In the genomic region with DNA sequence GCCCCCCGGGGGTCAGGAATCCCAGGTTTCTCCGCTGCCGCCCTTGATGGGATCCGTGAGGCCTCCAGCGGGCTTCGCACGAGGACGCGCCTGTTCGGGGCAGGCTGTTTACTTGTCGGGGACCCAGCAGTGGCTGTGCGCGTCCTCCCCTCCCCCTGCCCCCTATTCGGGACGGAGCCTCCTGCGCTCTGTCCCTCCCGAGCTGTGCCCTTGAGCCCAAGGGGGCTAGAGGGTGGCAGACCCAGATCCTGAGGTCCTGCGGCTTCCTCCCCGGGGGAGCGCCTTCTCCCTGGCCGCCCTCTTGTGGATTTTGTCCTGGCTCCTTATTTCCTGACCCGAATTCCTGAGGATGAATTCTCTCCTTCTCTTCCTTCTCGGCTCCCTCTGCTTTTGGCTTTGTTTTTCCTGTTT, we compare ENCODE assay signal across 9 cellular contexts. TPM values are rescaled to one million over a fixed set of nuclear protein-coding genes. Genes with fewer than 3 reads are reported as not detected.
A peak's percentile ranks its signal among the peaks of the same experiment; 100 is the strongest.
DNase-seq lines count a peak whose midpoint lies in the region; ATAC-seq, FAIRE-seq and TF ChIP-seq lines count a peak whose summit lies in the region.
"Had no signal": no experiment of that assay in that cellular context is flagged by ENCODE, and none has a peak within 500 bp of the region (broad histone marks: within the 10 kb centered on the region; RNA-seq: fewer than 3 reads in every experiment).

No MANE protein-coding gene starts in this region.

- dilution Hi-C loops in keratinocyte (cut with MboI; ENCODE audit: extremely low pct_ligation_motif_present, low sequenced_read_pairs), result no loop called here

- POLR2A ChIA-PET in HEK293T (lab: Yijun Ruan, JAX), result no interaction called here
- POLR2A ChIA-PET in K562 (lab: Yijun Ruan, JAX), result interaction anchor here (1.1 kb wide), 1 partner anchor 69 kb away, joined by 3 read pairs; no protein-coding TSS in a partner anchor

- H3K9ac ChIP-seq in K562 (ENCODE audit: insufficient read depth in 1 of 2, low read depth in 2 of 2, low read length in 2 of 2) (peak overlapping the region; percentile 39 to 92; a peak in 3 of 4 replicates), keratinocyte (ENCODE audit: control insufficient read depth, extremely low read depth, insufficient read depth, low read length) (peak overlapping the region; percentile 76)

- TF ChIP-seq CTCF in K562 (IDR thresholded peaks at IDR 0.05 in 2 of 3, conservative IDR thresholded peaks at IDR 0.05 in 1 of 3; ENCODE audit: insufficient read depth in 2 of 3, low read depth in 1 of 3, low read length in 3 of 3) (peak; percentile 2 to 18 (median 8); a peak in 2 of 6 replicates), keratinocyte (optimal IDR thresholded peaks at IDR 0.05 in 1 of 3, IDR thresholded peaks at IDR 0.05 in 1 of 3, conservative IDR thresholded peaks at IDR 0.05 in 1 of 3; ENCODE audit: extremely low read depth in 1 of 3, insufficient read depth in 2 of 3, low read length in 3 of 3) (peak in 2 of 3 experiments; percentile 14 to 16)

- no peak for TF ChIP-seq POLR2A in K562 (conservative IDR thresholded peaks at IDR 0.05)

- H3K36me3 ChIP-seq in K562 (ENCODE audit: control insufficient read depth, insufficient read depth, low read length), result no peaks in the 10 kb centered on the region; the same call in 2 of the 3 replicates
- peaks cover 3 to 5% of the 10 kb centered on the region in 2 experiments for H3K36me3 ChIP-seq in keratinocyte (ENCODE audit: control insufficient read depth in 2 of 2, extremely low read depth in 1 of 2, insufficient read depth in 2 of 2, low read length in 2 of 2)

- intact Hi-C loops in K562 (cut with micrococcal nuclease), result loop anchor here (5.0 kb wide), 1 partner anchor 63 kb away; no protein-coding TSS in a partner anchor

- H3K4me2 ChIP-seq in K562 (ENCODE audit: insufficient read depth, low read length) (peak overlapping the region; percentile 80), keratinocyte (ENCODE audit: control insufficient read depth, extremely low read depth, insufficient read depth, low read depth, low read length) (peak overlapping the region; percentile 85)

- no peaks in the 10 kb centered on the region for H3K27me3 ChIP-seq in K562 (ENCODE audit: control insufficient read depth in 2 of 2, insufficient read depth in 2 of 2, low read length in 2 of 2)
- no peaks in the 10 kb centered on the region for H3K27me3 ChIP-seq in keratinocyte (ENCODE audit: control insufficient read depth, extremely low read depth, insufficient read depth, low read length)

- ATAC-seq in K562, result peak; percentile 24
- no peak for ATAC-seq in HG03439 (IDR thresholded peaks at IDR 0.05; ENCODE audit: unreplicated experiment)

- H3K4me1 Mint-ChIP-seq in stimulated activated naive CD8-positive, alpha-beta T cell treated with anti-CD3 and anti-CD28 coated beads, Interleukin-15, Interleukin-2, amounts not matched to agents 100 ng/mL and 50 ng/mL, for 24 hours (ENCODE audit: low read depth), result peaks cover 85% of the 10 kb centered on the region

- H3K4me1 ChIP-seq in K562 (replicated peaks in 1 of 2; ENCODE audit: control insufficient read depth in 2 of 2, insufficient read depth in 2 of 2, low read length in 2 of 2) (peaks cover 31 to 39% of the 10 kb centered on the region in 2 experiments), keratinocyte (ENCODE audit: control insufficient read depth, extremely low read depth, insufficient read depth, low read length) (peaks cover 44% of the 10 kb centered on the region)

- peaks cover 12% of the 10 kb centered on the region; the same call in 2 of the 3 replicates for H3K79me2 ChIP-seq in K562 (ENCODE audit: control insufficient read depth, insufficient read depth, low read length)
- peaks cover 3% of the 10 kb centered on the region for H3K79me2 ChIP-seq in keratinocyte (ENCODE audit: control insufficient read depth, insufficient read depth, low read length)

- CTCF ChIA-PET in HEK293T (lab: Yijun Ruan, JAX), result interaction anchor here (0.5 to 0.6 kb wide), 2 partner anchors 23 to 259 kb away, joined by 3 to 4 read pairs; no protein-coding TSS in a partner anchor
- CTCF ChIA-PET in K562 (lab: Yijun Ruan, JAX; ENCODE audit: low intra/inter-chr PET ratio), result no interaction called here

- FAIRE-seq in K562 (lab: Jason Lieb, UNC), result no peak
- no peak for FAIRE-seq in keratinocyte (lab: Jason Lieb, UNC)
- FAIRE-seq in frontal cortex (lab: Jason Lieb, UNC), result no peak
- FAIRE-seq: endometrium had no signal

- WGBS in K562 (ENCODE audit: insufficient coverage, low coverage, missing lambda C conversion rate), result 16% methylated on average over 14 of the region's 23 CpGs

- H3K27me3 Mint-ChIP-seq in stimulated activated naive CD8-positive, alpha-beta T cell treated with anti-CD3 and anti-CD28 coated beads, Interleukin-15, Interleukin-2, amounts not matched to agents 100 ng/mL and 50 ng/mL, for 24 hours, result no peaks in the 10 kb centered on the region

- in situ Hi-C loops in ACHN (cut with HindIII; ENCODE audit: low pct_ligation_motif_present, low pct_unique_long_range_greater_than_20kb, low sequenced_read_pairs) (no loop called here), K562 (cut with MboI) (no loop called here)

- peak overlapping the region; percentile 82 for H3K4me3 Mint-ChIP-seq in stimulated activated naive CD8-positive, alpha-beta T cell treated with anti-CD3 and anti-CD28 coated beads, Interleukin-15, Interleukin-2, amounts not matched to agents 100 ng/mL and 50 ng/mL, for 24 hours

- BruUV-seq in K562 (replicated peaks; lab: Mats Ljungman, UMichigan), result no TSS peak

- H4K20me1 ChIP-seq in K562 (replicated peaks; ENCODE audit: control insufficient read depth, insufficient read depth, low read length) (no peaks in the 10 kb centered on the region), keratinocyte (ENCODE audit: control insufficient read depth, extremely low read depth, insufficient read depth, low read length) (no peaks in the 10 kb centered on the region)

- H3K9me3 Mint-ChIP-seq in stimulated activated naive CD8-positive, alpha-beta T cell treated with anti-CD3 and anti-CD28 coated beads, Interleukin-15, Interleukin-2, amounts not matched to agents 100 ng/mL and 50 ng/mL, for 24 hours, result no peaks in the 10 kb centered on the region

- H3K9me1 ChIP-seq in K562 (ENCODE audit: control insufficient read depth, insufficient read depth, low read length), result no peaks in the 10 kb centered on the region
- H3K9me1 ChIP-seq in keratinocyte (ENCODE audit: control insufficient read depth, extremely low read depth, insufficient read depth, low read length), result no peaks in the 10 kb centered on the region

- H3K36me3 Mint-ChIP-seq in stimulated activated naive CD8-positive, alpha-beta T cell treated with anti-CD3 and anti-CD28 coated beads, Interleukin-15, Interleukin-2, amounts not matched to agents 100 ng/mL and 50 ng/mL, for 24 hours (ENCODE audit: low read depth), result peaks cover 41% of the 10 kb centered on the region

- peak overlapping the region; percentile 85 for H2AFZ ChIP-seq in K562 (ENCODE audit: low read depth, low read length)
- H2AFZ ChIP-seq in keratinocyte (ENCODE audit: control insufficient read depth, low read length), result no peak overlapping the region

- TF ChIP-seq EP300 in K562 (IDR thresholded peaks at IDR 0.05; ENCODE audit: low read length), result no peak

- peak in 1 of 2 experiments; percentile 41; a peak in 2 of 4 replicates for TF ChIP-seq RAD21 in K562 (CRISPR knock-in tag; conservative IDR thresholded peaks at IDR 0.05 in 1 of 2, IDR thresholded peaks at IDR 0.05 in 1 of 2)

- H3K27ac ChIP-seq in K562 (ENCODE audit: extremely low read depth, low read depth, low read length) (no peak overlapping the region), keratinocyte (ENCODE audit: control insufficient read depth, insufficient read depth, low read length) (peak overlapping the region; percentile 23)

- DNase-seq in ACHN (peak; percentile 38), HEK293T (ENCODE audit: extremely low spot score) (peak; percentile 26), K562 (ENCODE audit: extremely low read depth in 1 of 4, low spot score in 3 of 4) (peak; percentile 46 to 58 (median 56)), keratinocyte (ENCODE audit: low read depth, low spot score) (no peak), NCI-H128 (lab: John Stamatoyannopoulos, UW; ENCODE audit: unreplicated experiment) (no peak), frontal cortex (ENCODE audit: low spot score in 2 of 2) (no peak)

- H3K27ac Mint-ChIP-seq in stimulated activated naive CD8-positive, alpha-beta T cell treated with anti-CD3 and anti-CD28 coated beads, Interleukin-15, Interleukin-2, amounts not matched to agents 100 ng/mL and 50 ng/mL, for 24 hours, result peak overlapping the region; percentile 91

- peak overlapping the region; percentile 48 for H3K4me3 ChIP-seq in K562
- H3K4me3 ChIP-seq in keratinocyte (ENCODE audit: control insufficient read depth in 2 of 3, extremely low read depth in 1 of 3, insufficient read depth in 2 of 3, low read depth in 1 of 3, low read length in 3 of 3), result peak overlapping the region; percentile 54 to 69 (median 55)

- H3K9me3 ChIP-seq in K562 (replicated peaks; ENCODE audit: control insufficient read depth, insufficient read depth, low read depth, low read length), result no peaks in the 10 kb centered on the region
- no peaks in the 10 kb centered on the region for H3K9me3 ChIP-seq in keratinocyte (ENCODE audit: control insufficient read depth, low read depth, low read length)

RNA-seq across cellular contexts. Expression of gene PIK3CD, which starts 38.4 kb away (rescaled TPM):
- 17.5 and 44.3 TPM in 2 replicates for total RNA-seq in K562 (2011; cell fraction: chromatin; rRNA removed; ENCODE audit: low replicate concordance)
- 32.4 and 33.3 TPM in 2 replicates for total RNA-seq in K562 (2011; cell fraction: nucleolus; rRNA removed)
- total RNA-seq in K562 (2011; cell fraction: nucleoplasm; rRNA removed), result 16.6 and 20.1 TPM in 2 replicates
- total RNA-seq in K562 (2014; rRNA removed) (7.4 and 15.2 TPM in 2 replicates), K562 (2014; rRNA removed; fragmentation: Illumina TruSeq; extraction: Trizol) (4.4 and 5.1 TPM in 2 replicates), K562 (2015; rRNA removed; fragmentation: Illumina TruSeq; extraction: Trizol) (7.2 and 8.2 TPM in 2 replicates), K562 (2021) (19.5 and 20.8 TPM in 2 replicates), frontal cortex (10.6 TPM)
- polyA plus RNA-seq in K562 (2011; rRNA removed) (5.6 and 14.8 TPM in 2 replicates), K562 (2014; fragmentation: Illumina TruSeq; extraction: Trizol) (9.5 and 12.5 TPM in 2 replicates), K562 (2014; fragmentation: Nextera tagmentation; extraction: Ambion mirVana) (1 to 10 TPM; 1.8 to 2.0 TPM), K562 (2014; rRNA removed) (10.8 and 11.1 TPM in 2 replicates), keratinocyte (7.7 to 15.5 TPM (median 7.8 TPM) in 3 replicates)
- polyA plus RNA-seq in K562 (2011; cell fraction: cytosol; rRNA removed), result 8.3 and 11.4 TPM in 2 replicates
- polyA plus RNA-seq in K562 (2011; cell fraction: nucleus; rRNA removed), result 24.4 and 38.0 TPM in 2 replicates
- polyA plus RNA-seq in K562 (2012), result 11.3 and 21.5 TPM in 2 replicates
- polyA minus RNA-seq in K562 (2011; rRNA and poly(A)+ RNA removed), result 5.2 and 8.9 TPM in 2 replicates
- polyA minus RNA-seq in K562 (2011; cell fraction: cytosol; rRNA and poly(A)+ RNA removed), result 7.1 and 15.0 TPM in 2 replicates
- polyA minus RNA-seq in K562 (2011; cell fraction: nucleus; rRNA and poly(A)+ RNA removed), result 12.5 and 24.8 TPM in 2 replicates
- polyA plus RNA-seq in keratinocyte (2011; ENCODE audit: low read depth), result 1.2 TPM
- 7.7 and 10.8 TPM in 2 replicates for polyA plus RNA-seq in keratinocyte (2011; cell fraction: cytosol; rRNA removed)
- 24.5 and 30.3 TPM in 2 replicates for polyA plus RNA-seq in keratinocyte (2011; cell fraction: nucleus; rRNA removed)
- polyA plus RNA-seq in keratinocyte (2012; ENCODE audit: low replicate concordance), result 2.4 and 21.2 TPM in 2 replicates
- polyA minus RNA-seq in keratinocyte, result 14.6 to 62.9 TPM (median 19.9 TPM) in 3 replicates
- polyA minus RNA-seq in keratinocyte (2011; cell fraction: cytosol; rRNA and poly(A)+ RNA removed), result 14.8 TPM
- 18.0 and 21.2 TPM in 2 replicates for polyA minus RNA-seq in keratinocyte (2011; cell fraction: nucleus; rRNA and poly(A)+ RNA removed)

Comparison
In these comparisons a context has a peak if more than half of its experiments do, and no peak if none do; other contexts are left out.
1. DNase-seq: peak in ACHN (single experiment), HEK293T (single experiment) and K562 (4 of 4); none in keratinocyte (single experiment), NCI-H128 (single experiment) and frontal cortex (0 of 2).